In the genomic region with DNA sequence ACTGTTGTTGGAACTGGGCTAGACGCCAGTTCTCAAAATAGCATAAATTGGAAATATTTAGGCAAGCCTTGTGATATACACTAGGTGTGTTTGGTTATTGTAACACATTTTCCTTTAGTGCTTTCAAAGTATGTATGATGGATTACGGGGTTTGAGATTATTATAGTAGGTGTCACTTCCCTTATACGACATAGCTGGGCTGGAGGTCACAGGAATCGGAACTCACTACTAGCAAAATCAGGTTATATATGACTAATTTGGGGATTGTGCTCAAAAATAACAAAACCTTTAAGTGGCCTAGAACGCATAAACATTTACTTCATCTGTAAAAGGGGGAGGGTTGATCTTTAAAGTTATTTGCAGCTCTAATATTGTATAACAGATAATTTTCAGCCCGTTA, we compare ENCODE assay signal across 29 cellular contexts.
"Had no signal": no experiment of that assay in that cellular context is flagged by ENCODE, and none has a peak within 500 bp of the region (broad histone marks: within the 10 kb centered on the region; RNA-seq: fewer than 3 reads in every experiment).

No MANE protein-coding gene starts in this region.

- H3K9me3 ChIP-seq: colonic mucosa, esophagus squamous epithelium, gastrocnemius medialis, heart right ventricle, left lung, mucosa of descending colon had no signal

- DNase-seq: colonic mucosa; cortex of kidney; effector CD8-positive, alpha-beta T cell; effector memory CD8-positive, alpha-beta T cell; endodermal cell; erythroblast; esophagus squamous epithelium; foreskin fibroblast; foreskin melanocyte; gastrocnemius medialis; glutamatergic neuron; head of caudate nucleus; heart right ventricle; hippocampal formation; left cardiac atrium; left lung; left ventricle myocardium superior; mesenchymal stem cell; mucosa of descending colon; naive B cell; naive thymus-derived CD8-positive, alpha-beta T cell had no signal

- H3K27ac Mint-ChIP-seq: dendritic cell treated with granulocyte-macrophage colony-stimulating factor and Interleukin-4, amounts not matched to agents 40 ng/mL and 50 ng/mL, for 4 days; effector memory CD8-positive, alpha-beta T cell; endodermal cell; mesothelial cell of epicardium; naive B cell; naive thymus-derived CD8-positive, alpha-beta T cell had no signal

- FAIRE-seq: endometrium, islet of Langerhans, keratinocyte had no signal

- H3K27ac ChIP-seq: colonic mucosa, epithelial cell of prostate, esophagus squamous epithelium, gastrocnemius medialis, heart right ventricle, left lung had no signal

- ATAC-seq: effector memory CD8-positive, alpha-beta T cell; esophagus mucosa; gastrocnemius medialis; heart right ventricle; left cardiac atrium; left lung; left ventricle myocardium superior; mucosa of descending colon; naive thymus-derived CD8-positive, alpha-beta T cell had no signal

- H3K4me3 ChIP-seq: colonic mucosa, esophagus squamous epithelium, gastrocnemius medialis, heart right ventricle, left lung, lung, mucosa of descending colon had no signal

- H3K27me3 ChIP-seq: colonic mucosa, esophagus squamous epithelium, gastrocnemius medialis, left lung had no signal

- H3K27me3 Mint-ChIP-seq: dendritic cell treated with granulocyte-macrophage colony-stimulating factor and Interleukin-4, amounts not matched to agents 40 ng/mL and 50 ng/mL, for 4 days; effector memory CD8-positive, alpha-beta T cell had no signal

- H3K4me3 Mint-ChIP-seq: dendritic cell treated with granulocyte-macrophage colony-stimulating factor and Interleukin-4, amounts not matched to agents 40 ng/mL and 50 ng/mL, for 4 days; effector memory CD8-positive, alpha-beta T cell; endodermal cell; mesothelial cell of epicardium; naive B cell; naive thymus-derived CD8-positive, alpha-beta T cell had no signal

- H3K36me3 Mint-ChIP-seq: mesothelial cell of epicardium; naive B cell; naive thymus-derived CD8-positive, alpha-beta T cell had no signal

- H3K9me3 Mint-ChIP-seq: dendritic cell treated with granulocyte-macrophage colony-stimulating factor and Interleukin-4, amounts not matched to agents 40 ng/mL and 50 ng/mL, for 4 days; endodermal cell; mesothelial cell of epicardium had no signal

- H3K4me1 Mint-ChIP-seq: endodermal cell; mesothelial cell of epicardium; naive B cell; naive thymus-derived CD8-positive, alpha-beta T cell had no signal

- H3K4me1 ChIP-seq: colonic mucosa, esophagus squamous epithelium, gastrocnemius medialis, heart right ventricle, left lung had no signal

- H3K36me3 ChIP-seq: colonic mucosa, esophagus squamous epithelium, gastrocnemius medialis, heart right ventricle, left lung had no signal
